Comparison of ENCODE assay signal across 8 cellular contexts in genomic region chrX:16869393-16870094, GRCh38. TPM values are rescaled to one million over a fixed set of nuclear protein-coding genes. Genes with fewer than 3 reads are reported as not detected.
DNase-seq lines count a peak whose midpoint lies in the region; ATAC-seq, FAIRE-seq and TF ChIP-seq lines count a peak whose summit lies in the region.

No MANE protein-coding gene starts in this region.

- peaks cover 0 to 12% of the 10 kb centered on the region in 2 donors for H3K27me3 Mint-ChIP-seq in natural killer cell (ENCODE audit: low read depth in 2 of 2)

- ATAC-seq in HG02870 (IDR thresholded peaks at IDR 0.05; ENCODE audit: unreplicated experiment) (peak; percentile 31), esophagus mucosa (peak; percentile 24), natural killer cell (peak; percentile 37 to 68 (median 46))

- H3K9me3 Mint-ChIP-seq in natural killer cell, result no peaks in the 10 kb centered on the region

- no peaks in the 10 kb centered on the region for H3K36me3 Mint-ChIP-seq in natural killer cell

- no peak for FAIRE-seq in urothelium cell line (lab: Jason Lieb, UNC)

- H3K27ac Mint-ChIP-seq in natural killer cell, result peak overlapping the region; percentile 97 to 99

- no peak for TF ChIP-seq CTCF in natural killer cell (IDR thresholded peaks at IDR 0.05)

- H3K4me1 Mint-ChIP-seq in natural killer cell, result peaks cover 32 to 37% of the 10 kb centered on the region in 2 donors

- DNase-seq in SIG-M5 treated with dmso at 0.1 percent for 504 hours (lab: John Stamatoyannopoulos, UW; ENCODE audit: unreplicated experiment) (peak; percentile 33), SIG-M5 (lab: John Stamatoyannopoulos, UW) (no peak), NCI-H2196 treated with DMSO at 0.1 percent for 48 hours (lab: John Stamatoyannopoulos, UW; ENCODE audit: unreplicated experiment) (peak; percentile 15), natural killer cell (peak; percentile 56), urothelium cell line (ENCODE audit: low spot score) (peak; percentile 21)
- DNase-seq in activated CD8-positive, alpha-beta memory T cell treated with anti-CD3 and anti-CD28 coated beads, Interleukin-2, amount 50 U/mL, for 4 hours, result peak; percentile 50

- peak overlapping the region; percentile 100 for H3K4me3 Mint-ChIP-seq in natural killer cell

- intact Hi-C loops in natural killer cell (cut with micrococcal nuclease), result no loop called here

RNA-seq across cellular contexts. Expression of gene RBBP7, which starts 0.6 kb away (rescaled TPM):
- total RNA-seq in esophagus mucosa (72.5 TPM), natural killer cell (100 to 1,000 TPM; 124 to 170 (median 139) TPM)
